In the genomic region with DNA sequence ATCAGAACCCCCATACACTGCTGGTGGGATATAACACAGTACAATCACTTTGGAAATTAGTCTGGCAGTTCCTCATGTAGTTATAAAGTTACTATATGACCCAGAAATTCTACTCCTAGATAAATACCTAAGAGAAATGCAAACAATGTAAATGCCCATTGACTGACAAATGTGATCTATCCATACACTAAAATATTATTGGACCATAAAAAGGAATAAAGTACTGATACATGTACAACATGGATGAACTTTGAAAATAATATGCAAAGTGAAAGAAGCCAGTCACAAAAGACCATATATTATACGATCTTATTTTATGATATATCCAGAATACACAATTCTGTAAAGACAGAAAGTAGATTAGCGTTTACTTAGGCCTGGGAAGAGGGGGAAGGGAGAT, we compare ENCODE assay signal across 24 cellular contexts.
"Had no signal": no experiment of that assay in that cellular context is flagged by ENCODE, and none has a peak within 500 bp of the region (broad histone marks: within the 10 kb centered on the region; RNA-seq: fewer than 3 reads in every experiment).

No MANE protein-coding gene starts in this region.

- H3K9me3 ChIP-seq: colonic mucosa had no signal

- H3K4me1 ChIP-seq: esophagus squamous epithelium, left lung, lower lobe of right lung had no signal

- H3K27ac ChIP-seq: colonic mucosa, epithelial cell of prostate, esophagus squamous epithelium, heart right ventricle, left lung, lower lobe of right lung had no signal

- FAIRE-seq: islet of Langerhans, keratinocyte had no signal

- H3K27me3 ChIP-seq: colonic mucosa, esophagus squamous epithelium, gastrocnemius medialis, heart right ventricle, left lung had no signal

- DNase-seq: colonic mucosa; cortex of kidney; effector CD8-positive, alpha-beta T cell; effector memory CD8-positive, alpha-beta T cell; endodermal cell; erythroblast; esophagus squamous epithelium; foreskin fibroblast; foreskin melanocyte; gastrocnemius medialis; glutamatergic neuron; head of caudate nucleus; heart right ventricle; hippocampal formation; left lung; left ventricle myocardium superior; lower lobe of right lung; mesenchymal stem cell; midbrain; naive B cell had no signal

- ATAC-seq: effector memory CD8-positive, alpha-beta T cell; esophagus mucosa; gastrocnemius medialis; heart right ventricle; left lung; left ventricle myocardium superior; lower lobe of right lung had no signal

- H3K36me3 ChIP-seq: colonic mucosa, esophagus squamous epithelium, gastrocnemius medialis, heart right ventricle, left lung, lower lobe of right lung had no signal

- H3K4me3 ChIP-seq: colonic mucosa, esophagus squamous epithelium, gastrocnemius medialis, heart right ventricle, left lung, lower lobe of right lung had no signal
